1 cellular context compared by ENCODE assay signal in genomic region chr9:132669636-132670358, GRCh38.
TF ChIP-seq lines count a peak whose summit lies in the region.

TSS of gene DDX31 (minus strand) at chr9:132669983. CDS start at chr9:132669934, 49 bp downstream.

TF ChIP-seq in HepG2, 621 proteins besides CTCF, POLR2A, EP300 and RAD21 (continued from another document and continues in another):
- TF ChIP-seq ATF4 (CRISPR knock-in tag; IDR thresholded peaks at IDR 0.05) (peak in 1 of 2 experiments; percentile 61; a peak in 1 of 4 replicates), SRF (IDR thresholded peaks at IDR 0.05; ENCODE audit: low read depth, low read length) (no peak), ZNF704 (CRISPR knock-in tag; IDR thresholded peaks at IDR 0.05; ENCODE audit: borderline replicate concordance) (peak; percentile 98), BRCA1 (CRISPR knock-in tag; IDR thresholded peaks at IDR 0.05) (no peak; the same call in none of the 2 replicates), ZNF552 (CRISPR knock-in tag; IDR thresholded peaks at IDR 0.05; ENCODE audit: borderline replicate concordance) (peak; percentile 95), NFYC (CRISPR knock-in tag; IDR thresholded peaks at IDR 0.05) (peak; percentile 34), SAFB2 (CRISPR knock-in tag; IDR thresholded peaks at IDR 0.05; ENCODE audit: borderline replicate concordance, low read depth) (no peak; the same call in 1 of the 2 replicates), ATF6 (CRISPR knock-in tag; conservative IDR thresholded peaks at IDR 0.05) (no peak), MLX (CRISPR knock-in tag; IDR thresholded peaks at IDR 0.05) (no peak), ZNF616 (CRISPR knock-in tag; IDR thresholded peaks at IDR 0.05; ENCODE audit: low read depth) (peak; percentile 82), CHD4 (IDR thresholded peaks at IDR 0.05; ENCODE audit: borderline replicate concordance, low read length) (no peak), SKIL (CRISPR knock-in tag; IDR thresholded peaks at IDR 0.05; ENCODE audit: borderline replicate concordance) (no peak), ARHGAP35 (CRISPR knock-in tag; IDR thresholded peaks at IDR 0.05; ENCODE audit: borderline replicate concordance) (peak; percentile 87), RORA (CRISPR knock-in tag; IDR thresholded peaks at IDR 0.05) (no peak), STAG1 (CRISPR knock-in tag; IDR thresholded peaks at IDR 0.05) (no peak), PAWR (CRISPR knock-in tag; IDR thresholded peaks at IDR 0.05; ENCODE audit: borderline replicate concordance) (no peak), MAF1 (CRISPR knock-in tag; IDR thresholded peaks at IDR 0.05; ENCODE audit: borderline replicate concordance) (0 out of 2 replicates have a peak, but pooled peaks have one; percentile 42), MED13 (CRISPR knock-in tag; IDR thresholded peaks at IDR 0.05) (no peak), TGIF2 (CRISPR knock-in tag; IDR thresholded peaks at IDR 0.05) (peak; percentile 91), NFE2L1 (CRISPR knock-in tag; IDR thresholded peaks at IDR 0.05; ENCODE audit: borderline replicate concordance) (peak; percentile 83; the same call in 1 of the 2 replicates), RBM22 (optimal IDR thresholded peaks at IDR 0.05; ENCODE audit: low read length) (no peak), ADNP (CRISPR knock-in tag; IDR thresholded peaks at IDR 0.05) (no peak), SPEN (CRISPR knock-in tag; IDR thresholded peaks at IDR 0.05; ENCODE audit: low read depth) (peak; percentile 64; the same call in 1 of the 2 replicates), ZNF12 (CRISPR knock-in tag; IDR thresholded peaks at IDR 0.05) (peak; percentile 67), CCDC6 (CRISPR knock-in tag; IDR thresholded peaks at IDR 0.05) (peak; percentile 46; the same call in 1 of the 2 replicates), ZSCAN20 (CRISPR knock-in tag; IDR thresholded peaks at IDR 0.05; ENCODE audit: borderline replicate concordance) (peak; percentile 95; the same call in 1 of the 2 replicates), ZNF570 (CRISPR knock-in tag; IDR thresholded peaks at IDR 0.05; ENCODE audit: borderline replicate concordance) (no peak), ZSCAN9 (CRISPR knock-in tag; IDR thresholded peaks at IDR 0.05; ENCODE audit: borderline replicate concordance) (peak; percentile 69), ZNF367 (CRISPR knock-in tag; IDR thresholded peaks at IDR 0.05; ENCODE audit: borderline replicate concordance) (0 out of 2 replicates have a peak, but pooled peaks have one; percentile 22), GLI4 (CRISPR knock-in tag; IDR thresholded peaks at IDR 0.05; ENCODE audit: borderline replicate concordance) (peak; percentile 96; the same call in 1 of the 2 replicates), ZNF549 (CRISPR knock-in tag; IDR thresholded peaks at IDR 0.05) (no peak), FOXP1 (IDR thresholded peaks at IDR 0.05) (no peak), FOXP1 (CRISPR knock-in tag; IDR thresholded peaks at IDR 0.05) (no peak), DMTF1 (CRISPR knock-in tag; IDR thresholded peaks at IDR 0.05) (0 out of 2 replicates have a peak, but pooled peaks have one; percentile 67), ZFP41 (CRISPR knock-in tag; IDR thresholded peaks at IDR 0.05; ENCODE audit: borderline replicate concordance) (peak; percentile 95; the same call in 1 of the 2 replicates), ZSCAN31 (CRISPR knock-in tag; IDR thresholded peaks at IDR 0.05; ENCODE audit: low read depth) (peak; percentile 75; the same call in 1 of the 2 replicates), SMARCE1 (IDR thresholded peaks at IDR 0.05; ENCODE audit: borderline replicate concordance) (no peak), MNT (IDR thresholded peaks at IDR 0.05) (peak; percentile 49; the same call in 1 of the 2 replicates), CSRNP2 (CRISPR knock-in tag; conservative IDR thresholded peaks at IDR 0.05; ENCODE audit: low read depth) (no peak), ZNF382 (CRISPR knock-in tag; IDR thresholded peaks at IDR 0.05; ENCODE audit: borderline replicate concordance) (no peak), KMT2A (CRISPR knock-in tag; IDR thresholded peaks at IDR 0.05) (peak; percentile 82), MYPOP (CRISPR knock-in tag; IDR thresholded peaks at IDR 0.05) (peak; percentile 80), GATAD1 (CRISPR knock-in tag; IDR thresholded peaks at IDR 0.05) (0 out of 2 replicates have a peak, but pooled peaks have one; percentile 3), SALL2 (CRISPR knock-in tag; IDR thresholded peaks at IDR 0.05) (peak; percentile 85; the same call in 1 of the 2 replicates), PTBP1 (IDR thresholded peaks at IDR 0.05; ENCODE audit: low read depth, low read length, poor library complexity, severe bottlenecking) (no peak), XRCC5 (optimal IDR thresholded peaks at IDR 0.05; ENCODE audit: low read length) (no peak), EEA1 (CRISPR knock-in tag; IDR thresholded peaks at IDR 0.05; ENCODE audit: borderline replicate concordance) (peak; percentile 93; the same call in 1 of the 2 replicates), ZNF232 (CRISPR knock-in tag; IDR thresholded peaks at IDR 0.05; ENCODE audit: borderline replicate concordance) (peak; percentile 52; the same call in 1 of the 2 replicates), PCBP1 (IDR thresholded peaks at IDR 0.05; ENCODE audit: borderline replicate concordance, low read depth, low read length) (no peak; the same call in 1 of the 2 replicates), TRIM24 (CRISPR knock-in tag; IDR thresholded peaks at IDR 0.05) (no peak), ZNF713 (CRISPR knock-in tag; IDR thresholded peaks at IDR 0.05) (peak; percentile 62; the same call in 1 of the 2 replicates), HOXD1 (CRISPR knock-in tag; IDR thresholded peaks at IDR 0.05) (peak; percentile 87)
